13 cellular contexts compared by ENCODE assay signal in genomic region chr14:79369359-79370332, GRCh38.
DNase-seq lines count a peak whose midpoint lies in the region; ATAC-seq, FAIRE-seq and TF ChIP-seq lines count a peak whose summit lies in the region.
"Had no signal": no experiment of that assay in that cellular context is flagged by ENCODE, and none has a peak within 500 bp of the region (broad histone marks: within the 10 kb centered on the region; RNA-seq: fewer than 3 reads in every experiment).

No MANE protein-coding gene starts in this region.

- WGBS in trophoblast cell (ENCODE audit: extremely low coverage, insufficient coverage, insufficient read length) = no CpG with 5 or more reads among the region's 10 CpGs

- no peaks in the 10 kb centered on the region for H3K36me3 Mint-ChIP-seq in activated naive CD4-positive, alpha-beta T cell treated with anti-CD3 and anti-CD28 coated beads, Interleukin-2, amount 50 U/mL, for 72 hours

- H3K9me3 Mint-ChIP-seq in activated naive CD4-positive, alpha-beta T cell treated with anti-CD3 and anti-CD28 coated beads, Interleukin-2, amount 50 U/mL, for 72 hours = peaks cover 9 to 21% of the 10 kb centered on the region in 2 donors

- no peak overlapping the region for H3K27ac Mint-ChIP-seq in activated naive CD4-positive, alpha-beta T cell treated with anti-CD3 and anti-CD28 coated beads, Interleukin-2, amount 50 U/mL, for 72 hours
- H3K27ac Mint-ChIP-seq: activated CD8-positive, alpha-beta T cell treated with anti-CD3 and anti-CD28 coated beads, Interleukin-2, amount 10 ng/mL, durations not matched to agents 7 days and 5 days had no signal

- no peaks in the 10 kb centered on the region for H3K36me3 ChIP-seq in trophoblast cell (ENCODE audit: control insufficient read depth in 1 of 2, insufficient read depth in 2 of 2, low read length in 2 of 2)
- H3K36me3 ChIP-seq: suprapubic skin had no signal

- H4K91ac ChIP-seq in trophoblast cell (ENCODE audit: low read depth, low read length) = no peak overlapping the region

- H2AK5ac ChIP-seq in trophoblast cell (ENCODE audit: low read length) = no peak overlapping the region

- H2AFZ ChIP-seq in trophoblast cell (ENCODE audit: insufficient read depth, low read length, poor library complexity) = no peak overlapping the region

- H2BK12ac ChIP-seq in trophoblast cell (ENCODE audit: low read length) = no peak overlapping the region

- no peak overlapping the region for H3K14ac ChIP-seq in trophoblast cell (ENCODE audit: low read length)

- peak overlapping the region; percentile 8 for H3K27ac ChIP-seq in trophoblast cell (ENCODE audit: low read depth, low read length)
- H3K27ac ChIP-seq: suprapubic skin had no signal

- H2BK120ac ChIP-seq in trophoblast cell (ENCODE audit: insufficient read depth, low read length, poor library complexity) = no peak overlapping the region

- no peaks in the 10 kb centered on the region for H3K79me1 ChIP-seq in trophoblast cell (ENCODE audit: low read length)

- no peaks in the 10 kb centered on the region for H3K27me3 ChIP-seq in trophoblast cell (ENCODE audit: insufficient read depth, low read length)
- H3K27me3 ChIP-seq: suprapubic skin had no signal

- no peak overlapping the region for H3K23ac ChIP-seq in trophoblast cell (ENCODE audit: low read length)

- DNase-seq in EH (ENCODE audit: low read depth) (peak; percentile 96), NCI-H460 (ENCODE audit: extremely low read depth, low read depth) (peak; percentile 81), fibroblast of gingiva (ENCODE audit: low read depth) (peak; percentile 14), trophoblast cell (peak; percentile 45 to 76), MV-4-11 (lab: John Stamatoyannopoulos, UW) (no peak), D721Med (ENCODE audit: insufficient read length, low spot score) (no peak)
- no peak for DNase-seq in activated naive CD4-positive, alpha-beta T cell treated with anti-CD3 and anti-CD28 coated beads, Interleukin-2, amount 50 U/mL, for 72 hours (ENCODE audit: low spot score in 2 of 2)
- DNase-seq: activated CD8-positive, alpha-beta T cell treated with anti-CD3 and anti-CD28 coated beads, Interleukin-2, amount 10 ng/mL, durations not matched to agents 7 days and 5 days; NCI-H1092 treated with DMSO at 0.1 percent for 48 hours; SHP77 treated with DMSO at 0.1 percent for 48 hours had no signal

- no peak overlapping the region for H3K4ac ChIP-seq in trophoblast cell (ENCODE audit: low read depth, low read length)

- H3K4me3 ChIP-seq in trophoblast cell (ENCODE audit: low read depth, low read length) = no peak overlapping the region
- H3K4me3 ChIP-seq: suprapubic skin had no signal

- ATAC-seq in GM18502 (IDR thresholded peaks at IDR 0.05; ENCODE audit: poor library complexity, unreplicated experiment) = no peak
- no peak for ATAC-seq in activated naive CD4-positive, alpha-beta T cell treated with anti-CD3 and anti-CD28 coated beads, Interleukin-2, amount 50 U/mL, for 72 hours
- ATAC-seq: activated CD8-positive, alpha-beta T cell treated with anti-CD3 and anti-CD28 coated beads, Interleukin-2, amount 10 ng/mL, durations not matched to agents 7 days and 5 days had no signal

- no peak overlapping the region for H2BK5ac ChIP-seq in trophoblast cell (ENCODE audit: low read depth, low read length, poor library complexity)

- no peak for FAIRE-seq in D721Med (lab: Jason Lieb, UNC)
- FAIRE-seq: islet of Langerhans had no signal

- no peaks in the 10 kb centered on the region for H3K9me3 ChIP-seq in trophoblast cell (ENCODE audit: insufficient read depth, low read depth, low read length)
- H3K9me3 ChIP-seq: suprapubic skin had no signal

- H4K12ac ChIP-seq in trophoblast cell (ENCODE audit: low read depth, low read length) = no peak overlapping the region

- no peak overlapping the region for H3K18ac ChIP-seq in trophoblast cell (ENCODE audit: low read length)

- no peak overlapping the region for H3K9ac ChIP-seq in trophoblast cell (ENCODE audit: low read length)

- no peaks in the 10 kb centered on the region for H3K79me2 ChIP-seq in trophoblast cell (ENCODE audit: control insufficient read depth, insufficient read depth, low read length, poor library complexity)

- no peak for TF ChIP-seq CTCF in D721Med (IDR thresholded peaks at IDR 0.05; ENCODE audit: insufficient read depth, missing control alignments)

- H3K4me1 ChIP-seq in trophoblast cell (ENCODE audit: control insufficient read depth in 1 of 2, insufficient read depth in 2 of 2, low read length in 2 of 2) = no peaks in the 10 kb centered on the region
- H3K4me1 ChIP-seq: suprapubic skin had no signal

- no peak overlapping the region for H4K8ac ChIP-seq in trophoblast cell (ENCODE audit: low read depth, low read length)

- no peak overlapping the region for H3K4me2 ChIP-seq in trophoblast cell (ENCODE audit: low read length)

Comparison
In these comparisons a context has a peak if more than half of its experiments do, and no peak if none do; other contexts are left out.
1. DNase-seq: peak in EH (single experiment), NCI-H460 (single experiment), fibroblast of gingiva (single experiment) and trophoblast cell (2 of 2); none in MV-4-11 (single experiment), D721Med (single experiment) and activated naive CD4-positive, alpha-beta T cell treated with anti-CD3 and anti-CD28 coated beads, Interleukin-2, amount 50 U/mL, for 72 hours (0 of 2).